Comparison of ENCODE assay signal across 8 cellular contexts in the genomic region with DNA sequence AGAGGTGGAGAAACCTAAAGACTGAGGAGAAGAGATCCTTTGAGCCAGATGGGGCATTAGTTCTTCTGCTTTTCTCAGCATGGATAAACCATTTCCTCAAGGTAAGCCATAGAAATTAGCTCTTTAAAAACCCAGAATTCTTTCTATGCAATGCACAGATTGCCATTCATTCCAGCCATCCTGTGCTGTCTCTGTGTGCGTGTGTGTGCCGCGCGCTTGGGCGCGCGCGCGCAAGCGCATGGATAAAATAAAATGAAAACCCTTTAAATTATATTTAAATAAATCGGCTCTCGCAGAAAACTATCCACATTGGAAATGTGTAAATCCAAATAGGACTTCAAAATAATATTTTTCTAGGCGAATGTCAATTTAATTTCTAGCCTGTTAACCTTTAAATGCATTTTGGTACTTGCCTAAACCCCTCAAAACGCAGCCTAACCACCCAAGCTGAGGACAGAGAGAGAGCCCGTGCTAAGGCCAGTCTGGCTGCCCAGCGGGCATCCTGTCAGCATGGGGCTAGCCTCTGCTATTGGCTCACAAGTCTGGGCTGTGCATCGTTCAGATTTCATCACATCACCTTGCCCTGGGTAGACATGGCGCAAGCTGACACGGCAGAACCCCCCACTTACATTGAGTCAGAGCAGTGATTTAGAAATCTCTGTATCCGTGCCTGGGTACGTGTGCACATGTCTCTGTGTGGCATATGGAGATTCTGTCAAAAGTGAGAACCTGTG.
A peak's percentile ranks its signal among the peaks of the same experiment; 100 is the strongest.
DNase-seq lines count a peak whose midpoint lies in the region; ATAC-seq and TF ChIP-seq lines count a peak whose summit lies in the region.

No MANE protein-coding gene starts in this region.

- TF ChIP-seq CTCF in omental fat pad (IDR thresholded peaks at IDR 0.05): no peak

- no peaks in the 10 kb centered on the region for H3K9me3 ChIP-seq in NT2/D1 (ENCODE audit: insufficient read depth, low read length)

- ATAC-seq in esophagus mucosa: peak; percentile 74
- peak; percentile 75 for ATAC-seq in omental fat pad (ENCODE audit: low FRiP score)
- ATAC-seq in GM21515 (IDR thresholded peaks at IDR 0.05; ENCODE audit: unreplicated experiment): no peak
- no peak for ATAC-seq in GM21526 (IDR thresholded peaks at IDR 0.05; ENCODE audit: low FRiP score, unreplicated experiment)

- H3K4me1 ChIP-seq in NT2/D1 (ENCODE audit: insufficient read depth, insufficient read length): no peaks in the 10 kb centered on the region

- H3K27me3 ChIP-seq in NT2/D1 (ENCODE audit: insufficient read depth, insufficient read length): no peaks in the 10 kb centered on the region

- H3K4me3 ChIP-seq in NT2/D1 (ENCODE audit: insufficient read length, low read depth): peak overlapping the region; percentile 28

- no peak overlapping the region for H3K9ac ChIP-seq in NT2/D1 (ENCODE audit: insufficient read length, low read depth)

- peak; percentile 47 for DNase-seq in DMS53 (lab: John Stamatoyannopoulos, UW)
- DNase-seq in NT2/D1 (ENCODE audit: low read depth, low spot score): no peak
- DNase-seq in omental fat pad (ENCODE audit: low spot score): no peak
- no peak for DNase-seq in T-helper 9 cell
- DNase-seq in NCI-H526 treated with DMSO at 0.1 percent for 48 hours (lab: John Stamatoyannopoulos, UW): no peak

- no peaks in the 10 kb centered on the region for H3K36me3 ChIP-seq in NT2/D1 (ENCODE audit: insufficient read depth, insufficient read length, low read length)

Comparison
In these comparisons a context has a peak if more than half of its experiments do, and no peak if none do; other contexts are left out.
1. ATAC-seq: peak in esophagus mucosa (single experiment) and omental fat pad (single experiment); none in GM21515 (single experiment) and GM21526 (single experiment).